Comparison of ENCODE assay signal across 23 cellular contexts in the genomic region with DNA sequence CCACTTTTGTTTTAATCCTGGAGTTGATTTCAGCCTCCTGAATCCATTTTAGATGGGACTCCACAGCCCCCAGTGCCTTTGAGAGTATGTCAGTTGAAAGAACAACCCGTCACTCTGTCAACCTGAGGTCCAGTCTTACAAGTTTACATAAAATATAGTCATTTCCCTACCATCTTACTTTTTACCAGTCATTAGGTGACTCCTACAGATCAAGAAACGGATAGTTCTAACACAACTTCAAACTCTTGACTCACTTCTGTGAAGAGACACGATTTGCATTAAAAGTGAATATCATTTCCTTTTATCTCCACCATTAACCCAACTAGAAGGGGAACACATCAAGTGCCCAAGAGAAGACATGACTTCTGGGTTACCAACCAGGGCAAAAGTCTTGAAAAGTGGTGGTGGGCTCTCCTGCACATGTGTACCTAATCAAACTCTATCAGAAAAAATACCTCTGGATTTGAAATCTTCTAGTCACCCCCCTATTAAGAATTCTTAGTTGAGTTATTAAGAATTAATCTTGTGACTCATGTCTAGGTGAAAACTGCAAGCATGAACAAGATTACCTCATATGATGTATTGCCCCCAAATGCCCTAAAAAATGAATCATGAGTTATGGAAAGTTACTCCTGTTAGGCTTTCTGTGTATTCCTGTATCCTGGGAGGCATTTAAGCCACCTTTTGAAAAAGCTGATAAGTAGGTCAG.
A peak's percentile ranks its signal among the peaks of the same experiment; 100 is the strongest.
DNase-seq lines count a peak whose midpoint lies in the region; ATAC-seq, FAIRE-seq and TF ChIP-seq lines count a peak whose summit lies in the region.
"Had no signal": no experiment of that assay in that cellular context is flagged by ENCODE, and none has a peak within 500 bp of the region (broad histone marks: within the 10 kb centered on the region; RNA-seq: fewer than 3 reads in every experiment).

No MANE protein-coding gene starts in this region.

- peaks cover 0 to 29% (median 26%) of the 10 kb centered on the region in 4 donors for H3K4me1 ChIP-seq in esophagus muscularis mucosa
- H3K4me1 ChIP-seq: colonic mucosa, lower lobe of right lung, right lobe of liver, tibial artery had no signal

- no peak for TF ChIP-seq POLR2A in esophagus muscularis mucosa (IDR thresholded peaks at IDR 0.05; ENCODE audit: low read depth)

- no peaks in the 10 kb centered on the region for H3K36me3 ChIP-seq in esophagus muscularis mucosa
- H3K36me3 ChIP-seq: colonic mucosa, lower lobe of right lung, right lobe of liver, tibial artery had no signal

- H3K4me1 Mint-ChIP-seq in stimulated activated naive CD8-positive, alpha-beta T cell treated with anti-CD3 and anti-CD28 coated beads, Interleukin-15, amount 100 ng/mL, for 72 hours = peaks cover 14% of the 10 kb centered on the region
- H3K4me1 Mint-ChIP-seq: stimulated activated naive B cell treated with anti-CD40 and anti-IgM and Interleukin-4, amounts not matched to agents 10 μg/mL and 1 μg/mL and 100 μg/mL, for 72 hours had no signal

- H3K4me3 ChIP-seq in fibroblast of villous mesenchyme (ENCODE audit: low read depth, low read length) (no peak overlapping the region), esophagus muscularis mucosa (no peak overlapping the region)
- H3K4me3 ChIP-seq: colonic mucosa, lower lobe of right lung, right lobe of liver, tibial artery had no signal

- H3K27me3 ChIP-seq in esophagus muscularis mucosa = no peaks in the 10 kb centered on the region
- H3K27me3 ChIP-seq: colonic mucosa, right lobe of liver, tibial artery had no signal

- TF ChIP-seq EP300 in esophagus muscularis mucosa (IDR thresholded peaks at IDR 0.05) = no peak

- FAIRE-seq in urothelium cell line (lab: Jason Lieb, UNC) = no peak

- H3K4me3 Mint-ChIP-seq in stimulated activated naive CD8-positive, alpha-beta T cell treated with anti-CD3 and anti-CD28 coated beads, Interleukin-15, amount 100 ng/mL, for 72 hours = no peak overlapping the region
- H3K4me3 Mint-ChIP-seq: activated CD4-positive, alpha-beta memory T cell treated with anti-CD3 and anti-CD28 coated beads for 36 hours; CD8-positive, alpha-beta T cell; stimulated activated naive B cell treated with anti-CD40 and anti-IgM and Interleukin-4, amounts not matched to agents 10 μg/mL and 1 μg/mL and 100 μg/mL, for 72 hours; T-helper 1 cell treated with Interleukin-12 subunit alpha and Interleukin-12 subunit beta and Interleukin-4 antibody, amounts not matched to agents 30 μg/mL and 1 μg/mL, for 36 hours had no signal

- no peaks in the 10 kb centered on the region for H3K27me3 Mint-ChIP-seq in stimulated activated naive CD8-positive, alpha-beta T cell treated with anti-CD3 and anti-CD28 coated beads, Interleukin-15, amount 100 ng/mL, for 72 hours
- H3K27me3 Mint-ChIP-seq: activated CD4-positive, alpha-beta memory T cell treated with anti-CD3 and anti-CD28 coated beads for 36 hours; stimulated activated naive B cell treated with anti-CD40 and anti-IgM and Interleukin-4, amounts not matched to agents 10 μg/mL and 1 μg/mL and 100 μg/mL, for 72 hours had no signal

- peak; percentile 60 for ATAC-seq in stimulated activated naive CD8-positive, alpha-beta T cell treated with anti-CD3 and anti-CD28 coated beads, Interleukin-15, amount 100 ng/mL, for 72 hours
- no peak for ATAC-seq in stimulated activated naive CD8-positive, alpha-beta T cell treated with anti-CD3 and anti-CD28 coated beads, Interleukin-15, Interleukin-2, amounts not matched to agents 100 U/mL and 50 U/mL, for 24 hours
- no peak for ATAC-seq in HG02759 (IDR thresholded peaks at IDR 0.05; ENCODE audit: unreplicated experiment)
- ATAC-seq: CD8-positive, alpha-beta T cell; lower lobe of right lung; right lobe of liver; stimulated activated naive B cell treated with anti-CD40 and anti-IgM and Interleukin-4, amounts not matched to agents 10 μg/mL and 1 μg/mL and 100 μg/mL, for 72 hours had no signal

- no peak for TF ChIP-seq CTCF in fibroblast of villous mesenchyme (IDR thresholded peaks at IDR 0.05; ENCODE audit: insufficient read depth, low read depth, low read length)
- TF ChIP-seq CTCF in esophagus muscularis mucosa (IDR thresholded peaks at IDR 0.05) = no peak

- H3K9me3 ChIP-seq in esophagus muscularis mucosa = no peaks in the 10 kb centered on the region
- H3K9me3 ChIP-seq: colonic mucosa, lower lobe of right lung, right lobe of liver, tibial artery had no signal

- no peak overlapping the region for H3K27ac Mint-ChIP-seq in stimulated activated naive CD8-positive, alpha-beta T cell treated with anti-CD3 and anti-CD28 coated beads, Interleukin-15, amount 100 ng/mL, for 72 hours
- H3K27ac Mint-ChIP-seq: activated CD4-positive, alpha-beta memory T cell treated with anti-CD3 and anti-CD28 coated beads for 36 hours; CD8-positive, alpha-beta T cell; stimulated activated naive B cell treated with anti-CD40 and anti-IgM and Interleukin-4, amounts not matched to agents 10 μg/mL and 1 μg/mL and 100 μg/mL, for 72 hours; T-helper 1 cell treated with Interleukin-12 subunit alpha and Interleukin-12 subunit beta and Interleukin-4 antibody, amounts not matched to agents 30 μg/mL and 1 μg/mL, for 36 hours had no signal

- intact Hi-C loops in esophagus muscularis mucosa (cut with DNase I) = no loop called here

- H3K27ac ChIP-seq in esophagus muscularis mucosa (replicated peaks in 1 of 4) = no peak overlapping the region
- H3K27ac ChIP-seq: colonic mucosa, lower lobe of right lung, right lobe of liver, tibial artery had no signal

- no peak for DNase-seq in stimulated activated naive CD8-positive, alpha-beta T cell treated with anti-CD3 and anti-CD28 coated beads, Interleukin-15, amount 100 ng/mL, for 72 hours
- no peak for DNase-seq in stimulated activated naive CD8-positive, alpha-beta T cell treated with anti-CD3 and anti-CD28 coated beads, Interleukin-15, Interleukin-2, amounts not matched to agents 100 U/mL and 50 U/mL, for 24 hours
- DNase-seq in amniotic epithelial cell (ENCODE audit: low read depth) (peak; percentile 86), fibroblast of villous mesenchyme (ENCODE audit: low read depth) (peak; percentile 29), urothelium cell line (ENCODE audit: low spot score) (peak; percentile 21), ecto neural progenitor cell (ENCODE audit: low spot score) (no peak), esophagus muscularis mucosa (ENCODE audit: extremely low spot score) (no peak)
- DNase-seq: activated CD4-positive, alpha-beta memory T cell treated with anti-CD3 and anti-CD28 coated beads for 36 hours; activated naive CD4-positive, alpha-beta T cell treated with anti-CD3 and anti-CD28 coated beads, Interleukin-2, amount 50 U/mL, for 16 hours; activated T-cell treated with anti-CD3 and anti-CD28 coated beads for 4 hours; CD8-positive, alpha-beta T cell; colonic mucosa; glutamatergic neuron; lower lobe of right lung; NCI-H1417 treated with DMSO at 0.1 percent for 48 hours; NCI-H2171 treated with DMSO at 0.1 percent for 48 hours; nucleus accumbens; right lobe of liver; SIG-M5; stimulated activated naive B cell treated with anti-CD40 and anti-IgM and Interleukin-4, amounts not matched to agents 10 μg/mL and 1 μg/mL and 100 μg/mL, for 72 hours; tibial artery had no signal

- WGBS in esophagus muscularis mucosa = 92% methylated on average over 3 of the region's 3 CpGs

- no peaks in the 10 kb centered on the region for H3K9me3 Mint-ChIP-seq in stimulated activated naive CD8-positive, alpha-beta T cell treated with anti-CD3 and anti-CD28 coated beads, Interleukin-15, amount 100 ng/mL, for 72 hours
- H3K9me3 Mint-ChIP-seq: activated CD4-positive, alpha-beta memory T cell treated with anti-CD3 and anti-CD28 coated beads for 36 hours; CD8-positive, alpha-beta T cell; T-helper 1 cell treated with Interleukin-12 subunit alpha and Interleukin-12 subunit beta and Interleukin-4 antibody, amounts not matched to agents 30 μg/mL and 1 μg/mL, for 36 hours had no signal

Comparison
In these comparisons a context has a peak if more than half of its experiments do, and no peak if none do; other contexts are left out.
1. DNase-seq: peak in amniotic epithelial cell (single experiment), fibroblast of villous mesenchyme (single experiment) and urothelium cell line (single experiment); none in stimulated activated naive CD8-positive, alpha-beta T cell treated with anti-CD3 and anti-CD28 coated beads, Interleukin-15, amount 100 ng/mL, for 72 hours (0 of 2), stimulated activated naive CD8-positive, alpha-beta T cell treated with anti-CD3 and anti-CD28 coated beads, Interleukin-15, Interleukin-2, amounts not matched to agents 100 U/mL and 50 U/mL, for 24 hours (single experiment), ecto neural progenitor cell (single experiment) and esophagus muscularis mucosa (single experiment).